In the genomic region with DNA sequence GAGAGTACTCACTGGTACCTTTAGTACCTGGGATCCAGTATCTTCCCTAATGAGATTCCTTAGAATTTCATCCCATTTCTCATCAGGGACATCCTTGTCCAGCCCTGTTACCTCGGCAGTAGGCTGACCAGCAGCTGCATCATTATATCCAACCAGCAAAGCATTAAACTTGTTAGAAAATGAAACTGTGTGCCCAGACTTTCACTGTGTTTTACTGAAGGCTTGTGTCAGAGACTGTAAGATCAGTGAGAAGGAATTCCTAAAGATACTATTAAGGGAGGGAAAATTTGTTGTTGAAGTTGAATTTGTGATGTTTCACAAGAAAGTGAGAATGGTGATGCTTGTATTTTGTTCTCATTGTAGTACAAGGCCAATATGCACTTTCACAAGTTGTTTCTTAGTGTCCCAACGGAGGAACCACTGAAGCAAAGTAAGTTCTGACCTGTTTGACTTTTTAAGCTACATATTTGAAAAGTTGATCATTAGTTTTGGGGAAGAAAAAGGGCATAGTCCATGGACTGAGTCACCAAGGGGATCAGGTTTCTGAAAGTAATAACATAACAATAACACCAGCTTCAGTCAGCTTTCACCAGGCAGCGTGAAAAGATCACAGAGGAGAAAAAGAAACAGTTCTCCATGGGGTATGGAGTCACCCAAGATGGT, we compare ENCODE assay signal across 12 cellular contexts. TPM values are rescaled to one million over a fixed set of nuclear protein-coding genes. Genes with fewer than 3 reads are reported as not detected.
A peak's percentile ranks its signal among the peaks of the same experiment; 100 is the strongest.
DNase-seq lines count a peak whose midpoint lies in the region; ATAC-seq, FAIRE-seq and TF ChIP-seq lines count a peak whose summit lies in the region.
"Had no signal": no experiment of that assay in that cellular context is flagged by ENCODE, and none has a peak within 500 bp of the region (broad histone marks: within the 10 kb centered on the region; RNA-seq: fewer than 3 reads in every experiment).

No MANE protein-coding gene starts in this region.

- H4K91ac ChIP-seq in IMR-90 (ENCODE audit: insufficient read depth, low read depth, low read length) = peak overlapping the region; percentile 80

- H3K27ac ChIP-seq in IMR-90 (ENCODE audit: insufficient read depth, low read length) (peak overlapping the region; percentile 96), endothelial cell of umbilical vein (ENCODE audit: insufficient read depth, low read depth, low read length) (no peak overlapping the region), ovary (peak overlapping the region; percentile 16 to 21), A673 (ENCODE audit: low read depth, low read length, poor library complexity, severe bottlenecking) (no peak overlapping the region)
- H3K27ac ChIP-seq: heart left ventricle, neural progenitor cell, WERI-Rb-1 had no signal

- peak overlapping the region; percentile 89 for H2BK5ac ChIP-seq in IMR-90 (ENCODE audit: low read depth, low read length, poor library complexity, severe bottlenecking)

- no peaks in the 10 kb centered on the region for H3K79me2 ChIP-seq in endothelial cell of umbilical vein (ENCODE audit: control insufficient read depth, insufficient read depth, low read length)

- TF ChIP-seq EP300 in ovary (IDR thresholded peaks at IDR 0.05) = no peak

- BruUV-seq in IMR-90 (replicated peaks; lab: Mats Ljungman, UMichigan) = no TSS peak
- no TSS peak for BruUV-seq in endothelial cell of umbilical vein (replicated peaks; lab: Mats Ljungman, UMichigan)
- BruUV-seq in A673 (replicated peaks; lab: Mats Ljungman, UMichigan) = no TSS peak

- H3K9me3 ChIP-seq in IMR-90 (ENCODE audit: control insufficient read depth, insufficient read depth, low read length) (no peaks in the 10 kb centered on the region), endothelial cell of umbilical vein (replicated peaks; ENCODE audit: control insufficient read depth, insufficient read depth, low read length) (no peaks in the 10 kb centered on the region), ovary (no peaks in the 10 kb centered on the region), A673 (ENCODE audit: low read depth, low read length, poor library complexity, severe bottlenecking) (no peaks in the 10 kb centered on the region)
- H3K9me3 ChIP-seq: heart left ventricle had no signal

- H3K4ac ChIP-seq in IMR-90 (ENCODE audit: low read depth, low read length) = peak overlapping the region; percentile 85

- peak overlapping the region; percentile 82 for H3K14ac ChIP-seq in IMR-90 (replicated peaks; ENCODE audit: low read depth, low read length)

- H2AFZ ChIP-seq in IMR-90 (replicated peaks; ENCODE audit: low read length, poor library complexity) (no peak overlapping the region), endothelial cell of umbilical vein (ENCODE audit: low read depth, low read length) (no peak overlapping the region)
- H2AFZ ChIP-seq: neural progenitor cell had no signal

- H3K56ac ChIP-seq in IMR-90 (ENCODE audit: extremely low read depth, insufficient read depth, low read length) = peak overlapping the region; percentile 61; the same call in 1 of the 2 replicates

- peak overlapping the region; percentile 43 for H2AK9ac ChIP-seq in IMR-90 (replicated peaks; ENCODE audit: low read depth, low read length, poor library complexity)

- peak overlapping the region; percentile 77; the same call in 1 of the 2 replicates for H3K23ac ChIP-seq in IMR-90 (ENCODE audit: low read depth, low read length)

- peaks cover 7 to 32% of the 10 kb centered on the region in 2 experiments; a peak in 3 of 4 replicates for H3K79me1 ChIP-seq in IMR-90 (ENCODE audit: low read depth in 1 of 2, low read length in 2 of 2)

- H4K20me1 ChIP-seq in IMR-90 (ENCODE audit: insufficient read depth, low read length) (no peaks in the 10 kb centered on the region), endothelial cell of umbilical vein (replicated peaks; ENCODE audit: control insufficient read depth, extremely low read depth, insufficient read depth, low read length) (no peaks in the 10 kb centered on the region)

- peak; percentile 49 for DNase-seq in Daoy (ENCODE audit: low read depth)
- peak; percentile 88 for DNase-seq in IMR-90
- DNase-seq in endothelial cell of umbilical vein (ENCODE audit: low read depth, low spot score) = peak; percentile 14
- no peak for DNase-seq in ovary
- no peak for DNase-seq in A673 (ENCODE audit: low spot score)
- DNase-seq in SKM-1 (lab: John Stamatoyannopoulos, UW; ENCODE audit: unreplicated experiment) = no peak
- no peak for DNase-seq in anterior cingulate cortex (lab: John Stamatoyannopoulos, UW)
- DNase-seq: activated naive CD4-positive, alpha-beta T cell treated with anti-CD3 and anti-CD28 coated beads for 36 hours; heart left ventricle; WERI-Rb-1 had no signal

- H2BK15ac ChIP-seq in IMR-90 (ENCODE audit: low read depth, low read length) = peak overlapping the region; percentile 68; the same call in 2 of the 3 replicates

- H4K8ac ChIP-seq in IMR-90 (ENCODE audit: low read depth in 2 of 2, low read length in 2 of 2) = peak overlapping the region; percentile 75 to 89

- no CpG with 5 or more reads among the region's 3 CpGs for WGBS in IMR-90 (ENCODE audit: extremely low coverage in 2 of 2, insufficient read length in 1 of 2), 2 experiments
- 36 to 51% (median 36%) methylated on average over 3 of the region's 3 CpGs for WGBS in ovary, 3 donors

- no peaks in the 10 kb centered on the region for H3K27me3 ChIP-seq in IMR-90 (ENCODE audit: control insufficient read depth, insufficient read depth, low read length)
- no peaks in the 10 kb centered on the region for H3K27me3 ChIP-seq in endothelial cell of umbilical vein (ENCODE audit: control insufficient read depth in 2 of 2, insufficient read depth in 2 of 2, low read length in 2 of 2)
- no peaks in the 10 kb centered on the region for H3K27me3 ChIP-seq in ovary
- no peaks in the 10 kb centered on the region for H3K27me3 ChIP-seq in A673 (replicated peaks; ENCODE audit: insufficient read depth, low read depth, low read length, poor library complexity)
- H3K27me3 ChIP-seq: heart left ventricle, neural progenitor cell had no signal

- peak overlapping the region; percentile 84 for H2BK120ac ChIP-seq in IMR-90 (ENCODE audit: low read depth, low read length)

- TF ChIP-seq POLR2A in IMR-90 (IDR thresholded peaks at IDR 0.05; ENCODE audit: low read depth, low read length) = no peak
- TF ChIP-seq POLR2A in endothelial cell of umbilical vein (IDR thresholded peaks at IDR 0.05; ENCODE audit: low read depth, low read length) = no peak
- TF ChIP-seq POLR2A in ovary (IDR thresholded peaks at IDR 0.05) = no peak

- peaks cover 14% of the 10 kb centered on the region for H3K4me1 ChIP-seq in IMR-90 (ENCODE audit: control insufficient read depth, insufficient read depth, low read length)
- no peaks in the 10 kb centered on the region for H3K4me1 ChIP-seq in endothelial cell of umbilical vein (ENCODE audit: control insufficient read depth, extremely low read depth, insufficient read depth, low read length)
- H3K4me1 ChIP-seq in ovary (ENCODE audit: insufficient read depth) = peaks cover 21% of the 10 kb centered on the region
- H3K4me1 ChIP-seq in A673 (ENCODE audit: insufficient read depth, low read length, poor library complexity, severe bottlenecking) = no peaks in the 10 kb centered on the region
- H3K4me1 ChIP-seq: neural progenitor cell had no signal

- H3K36me3 ChIP-seq in IMR-90 (ENCODE audit: control insufficient read depth, insufficient read depth, low read length) (peaks cover 6% of the 10 kb centered on the region; the same call in 1 of the 2 replicates), endothelial cell of umbilical vein (ENCODE audit: control insufficient read depth in 2 of 2, extremely low read depth in 1 of 2, insufficient read depth in 2 of 2, low read length in 2 of 2) (no peaks in the 10 kb centered on the region), ovary (no peaks in the 10 kb centered on the region), A673 (ENCODE audit: insufficient read depth, low read length, poor library complexity, severe bottlenecking) (no peaks in the 10 kb centered on the region)
- H3K36me3 ChIP-seq: neural progenitor cell, WERI-Rb-1 had no signal

- 0 out of 2 replicates have a peak, but pooled peaks have one; percentile 3 for TF ChIP-seq RAD21 in IMR-90 (IDR thresholded peaks at IDR 0.05; ENCODE audit: low read length)

- CTCF ChIA-PET in IMR-90 (lab: Yijun Ruan, JAX) = interaction anchor here (1.0 kb wide), 1 partner anchor 28 kb away, joined by 6 read pairs; no protein-coding TSS in a partner anchor
- CTCF ChIA-PET in endothelial cell of umbilical vein (lab: Charles Lee) = interaction anchor here (1.1 to 1.9 kb wide), 3 partner anchors 11 to 67 kb away, joined by 4 read pairs; no protein-coding TSS in a partner anchor
- CTCF ChIA-PET in A673 (lab: Charles Lee) = no interaction called here

- peak overlapping the region; percentile 62 for H4K5ac ChIP-seq in IMR-90 (ENCODE audit: low read depth, low read length)

- dilution Hi-C loops in IMR-90 (cut with HindIII; ENCODE audit: low sequenced_read_pairs, unreplicated experiment) = no loop called here
- dilution Hi-C loops in endothelial cell of umbilical vein (cut with MboI; ENCODE audit: extremely low pct_ligation_motif_present, low sequenced_read_pairs) = no loop called here

- peak; percentile 93 for ATAC-seq in IMR-90 (ENCODE audit: low read depth)
- no peak for ATAC-seq in esophagus mucosa
- ATAC-seq: heart left ventricle had no signal

- FAIRE-seq in endothelial cell of umbilical vein (lab: Jason Lieb, UNC) = no peak

- H3K4me3 ChIP-seq in IMR-90 (ENCODE audit: insufficient read depth, low read depth, low read length) (no peak overlapping the region), endothelial cell of umbilical vein (replicated peaks in 1 of 3; ENCODE audit: insufficient read depth in 1 of 3, low read depth in 1 of 3, low read length in 3 of 3) (no peak overlapping the region), ovary (no peak overlapping the region), A673 (ENCODE audit: low read depth, low read length, poor library complexity, severe bottlenecking) (no peak overlapping the region)
- H3K4me3 ChIP-seq: heart left ventricle, neural progenitor cell had no signal

- H3K4me2 ChIP-seq in IMR-90 (ENCODE audit: low read depth, low read length) (peak overlapping the region; percentile 56), endothelial cell of umbilical vein (ENCODE audit: insufficient read depth, low read length) (no peak overlapping the region)
- H3K4me2 ChIP-seq: neural progenitor cell had no signal

- POLR2A ChIA-PET in IMR-90 (lab: Charles Lee; ENCODE audit: unreplicated experiment) = interaction anchor here (0.6 kb wide), 1 partner anchor 494 kb away, joined by 7 read pairs; no protein-coding TSS in a partner anchor
- POLR2A ChIA-PET in endothelial cell of umbilical vein (lab: Charles Lee) = no interaction called here
- POLR2A ChIA-PET in A673 (lab: Charles Lee; ENCODE audit: low non-redundant PET) = interaction anchor here (0.6 kb wide), 1 partner anchor 547 kb away, joined by 3 read pairs; no protein-coding TSS in a partner anchor

- TF ChIP-seq CTCF in IMR-90 (conservative IDR thresholded peaks at IDR 0.05; ENCODE audit: low read depth, low read length) (no peak), endothelial cell of umbilical vein (IDR thresholded peaks at IDR 0.05; ENCODE audit: extremely low read depth in 1 of 2, insufficient read depth in 1 of 2, low read depth in 1 of 2, low read length in 2 of 2) (no peak), ovary (IDR thresholded peaks at IDR 0.05) (no peak), A673 (conservative IDR thresholded peaks at IDR 0.05; ENCODE audit: low read depth, low read length) (no peak)

- intact Hi-C loops in IMR-90 (cut with micrococcal nuclease) (loop anchor here (2.0 to 5.0 kb wide), 2 partner anchors 120 to 617 kb away; no protein-coding TSS in a partner anchor), endothelial cell of umbilical vein (cut with micrococcal nuclease) (no loop called here), ovary (cut with DNase I) (loop anchor here in 2 of 4 donors (10.0 kb wide), 2 partner anchors 47 to 63 kb away; partner anchors contain the start of gene GRAMD2B (in 2 of the 2)), A673 (cut with micrococcal nuclease; ENCODE audit: unreplicated experiment) (no loop called here)

- H3K9ac ChIP-seq in IMR-90 (ENCODE audit: low read depth, low read length) (peak overlapping the region; percentile 64; the same call in 1 of the 2 replicates), endothelial cell of umbilical vein (replicated peaks; ENCODE audit: extremely low read depth, insufficient read depth, low read length) (no peak overlapping the region)
- H3K9ac ChIP-seq: neural progenitor cell had no signal

- in situ Hi-C loops in IMR-90 (cut with MboI; ENCODE audit: low sequenced_read_pairs) = no loop called here

- H3K18ac ChIP-seq in IMR-90 (ENCODE audit: low read depth, low read length) = peak overlapping the region; percentile 78

- peak overlapping the region; percentile 84 for H2BK20ac ChIP-seq in IMR-90 (ENCODE audit: low read depth, low read length)

- H2AK5ac ChIP-seq in IMR-90 (ENCODE audit: low read depth, low read length) = peak overlapping the region; percentile 94

- H3K9me1 ChIP-seq in IMR-90 (ENCODE audit: insufficient read depth, low read length) (peaks cover 19% of the 10 kb centered on the region), endothelial cell of umbilical vein (replicated peaks; ENCODE audit: control insufficient read depth, extremely low read depth, insufficient read depth, low read length) (no peaks in the 10 kb centered on the region)

RNA-seq across cellular contexts. Expression of gene GRAMD2B, which starts 48.8 kb away (rescaled TPM):
- 4.1 and 10.4 TPM in 2 replicates for total RNA-seq in Daoy (2014; rRNA removed; shearing (Covaris generic))
- total RNA-seq in IMR-90 (2012; rRNA removed) (15.8 and 20.3 TPM in 2 replicates), endothelial cell of umbilical vein (4.6 and 5.5 TPM in 2 replicates), ovary (10 to 100 TPM; 19.2 to 99.0 (median 32.2) TPM), A673 (2021) (2.1 and 2.6 TPM in 2 replicates), esophagus mucosa (8.5 TPM)
- polyA plus RNA-seq in IMR-90 (2012; rRNA removed) (13.9 and 15.6 TPM in 2 replicates), endothelial cell of umbilical vein (1.6 and 2.0 TPM in 2 replicates), ovary (10 to 100 TPM; 28.4 to 42.5 TPM)
- 8.8 and 14.3 TPM in 2 replicates for polyA plus RNA-seq in IMR-90 (2012; cell fraction: cytosol; rRNA removed)
- polyA plus RNA-seq in IMR-90 (2012; cell fraction: nucleus; rRNA removed; ENCODE audit: low replicate concordance) = 8.5 and 26.6 TPM in 2 replicates
- 2.1 and 3.2 TPM in 2 replicates for polyA plus RNA-seq in endothelial cell of umbilical vein (2011; cell fraction: cytosol; rRNA removed)
- polyA plus RNA-seq in endothelial cell of umbilical vein (2011; cell fraction: nucleus; rRNA removed) = 4.1 and 4.2 TPM in 2 replicates
- not detected in 2 replicates for polyA plus RNA-seq in endothelial cell of umbilical vein (2012)
- polyA minus RNA-seq in endothelial cell of umbilical vein = 0.92 and 1.6 TPM in 2 replicates
- polyA minus RNA-seq in endothelial cell of umbilical vein (2011; cell fraction: cytosol; rRNA and poly(A)+ RNA removed) = 6.2 TPM
- 3.3 and 4.5 TPM in 2 replicates for polyA minus RNA-seq in endothelial cell of umbilical vein (2011; cell fraction: nucleus; rRNA and poly(A)+ RNA removed)

Comparison
In these comparisons a context has a peak if more than half of its experiments do, and no peak if none do; other contexts are left out.
1. DNase-seq: peak in Daoy (single experiment), IMR-90 (single experiment) and endothelial cell of umbilical vein (single experiment); none in ovary (0 of 5), A673 (single experiment), SKM-1 (single experiment) and anterior cingulate cortex (0 of 58).
2. H3K27ac ChIP-seq: peak in IMR-90 (single experiment) and ovary (2 of 2); none in endothelial cell of umbilical vein (single experiment) and A673 (single experiment).